8 cellular contexts compared by ENCODE assay signal in the genomic region with DNA sequence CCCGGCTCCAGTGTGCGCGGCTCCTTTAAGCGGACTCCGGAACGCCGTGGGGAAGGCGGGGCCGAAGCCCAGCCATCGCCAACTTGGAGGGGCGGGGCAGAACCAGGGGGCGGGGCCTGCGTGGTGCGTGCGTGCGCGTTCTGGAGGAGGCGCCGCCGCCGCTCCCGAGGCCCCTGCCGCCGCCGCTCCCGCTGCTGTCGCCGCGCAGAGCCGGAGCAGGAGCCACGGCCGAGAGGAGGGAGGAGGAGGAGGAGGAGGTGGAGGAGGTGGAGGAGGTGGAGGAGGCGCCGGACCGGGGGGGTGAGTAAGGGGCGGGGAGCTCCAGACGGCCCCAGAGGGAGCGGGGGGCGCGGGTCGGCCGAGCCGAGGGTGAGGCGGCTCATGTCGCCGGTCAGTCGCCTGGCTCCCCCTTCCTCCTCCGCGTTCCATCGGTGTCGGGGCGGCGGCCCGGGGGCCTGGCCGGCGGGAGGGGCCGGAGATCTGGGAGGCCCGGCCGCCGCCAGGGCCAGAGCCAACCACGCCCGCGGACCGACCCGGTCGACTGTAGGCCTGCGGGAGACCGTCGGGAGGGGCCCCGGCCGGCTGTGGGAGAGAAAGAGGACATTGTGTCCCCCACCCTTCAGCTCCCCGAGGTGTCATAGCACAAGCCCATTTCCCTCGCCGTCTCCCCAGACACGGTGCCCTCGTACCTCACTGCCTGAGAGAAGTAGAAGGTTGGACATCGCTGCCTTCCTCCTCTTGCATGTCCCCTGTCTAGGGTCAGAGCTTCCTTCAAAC. TPM values are rescaled to one million over a fixed set of nuclear protein-coding genes. Genes with fewer than 3 reads are reported as not detected.
DNase-seq lines count a peak whose midpoint lies in the region; ATAC-seq lines count a peak whose summit lies in the region.

Gene RAP1A (plus strand): TSS at position 155 of the 777 bp plus-strand sequence. CDS start 71,572 bp downstream, outside the sequence.

- H3K36me3 Mint-ChIP-seq in CD4-positive, CD25-positive, alpha-beta regulatory T cell: peaks cover 9% of the 10 kb centered on the region
- H3K36me3 Mint-ChIP-seq in activated CD8-positive, alpha-beta memory T cell treated with anti-CD3 and anti-CD28 coated beads, Interleukin-2, amount 10 ng/mL, durations not matched to agents 7 days and 5 days: peaks cover 37% of the 10 kb centered on the region
- peaks cover 12% of the 10 kb centered on the region for H3K36me3 Mint-ChIP-seq in effector memory CD8-positive, alpha-beta T cell (ENCODE audit: insufficient read depth)
- peaks cover 4% of the 10 kb centered on the region for H3K36me3 Mint-ChIP-seq in memory B cell

- no peaks in the 10 kb centered on the region for H3K9me3 ChIP-seq in CD4-positive, CD25-positive, alpha-beta regulatory T cell (ENCODE audit: control insufficient read depth in 2 of 2, low read length in 2 of 2)

- no peaks in the 10 kb centered on the region for H3K36me3 ChIP-seq in CD4-positive, CD25-positive, alpha-beta regulatory T cell (ENCODE audit: control insufficient read depth, insufficient read depth, low read length)

- H3K27ac ChIP-seq in CD4-positive, CD25-positive, alpha-beta regulatory T cell (ENCODE audit: insufficient read depth, low read length, poor library complexity, severe bottlenecking): peak within 1 kb of the TSS; percentile 91

- peaks cover 39 to 73% (median 63%) of the 10 kb centered on the region in 4 donors for H3K4me1 Mint-ChIP-seq in CD4-positive, CD25-positive, alpha-beta regulatory T cell
- peaks cover 68% of the 10 kb centered on the region for H3K4me1 Mint-ChIP-seq in activated CD8-positive, alpha-beta memory T cell treated with anti-CD3 and anti-CD28 coated beads, Interleukin-2, amount 10 ng/mL, durations not matched to agents 7 days and 5 days
- peaks cover 57 to 70% of the 10 kb centered on the region in 2 donors for H3K4me1 Mint-ChIP-seq in effector memory CD8-positive, alpha-beta T cell (ENCODE audit: low read depth in 2 of 2)
- peaks cover 63% of the 10 kb centered on the region for H3K4me1 Mint-ChIP-seq in memory B cell

- H3K27me3 ChIP-seq in CD4-positive, CD25-positive, alpha-beta regulatory T cell (ENCODE audit: control insufficient read depth, insufficient read depth, low read length): no peaks in the 10 kb centered on the region

- H3K27me3 Mint-ChIP-seq in CD4-positive, CD25-positive, alpha-beta regulatory T cell: no peaks in the 10 kb centered on the region
- no peaks in the 10 kb centered on the region for H3K27me3 Mint-ChIP-seq in activated CD8-positive, alpha-beta memory T cell treated with anti-CD3 and anti-CD28 coated beads, Interleukin-2, amount 10 ng/mL, durations not matched to agents 7 days and 5 days
- no peaks in the 10 kb centered on the region for H3K27me3 Mint-ChIP-seq in effector memory CD8-positive, alpha-beta T cell
- H3K27me3 Mint-ChIP-seq in memory B cell: no peaks in the 10 kb centered on the region

- H3K27ac Mint-ChIP-seq in CD4-positive, CD25-positive, alpha-beta regulatory T cell: peak within 1 kb of the TSS; percentile 95 to 97 (median 96)
- H3K27ac Mint-ChIP-seq in activated CD8-positive, alpha-beta memory T cell treated with anti-CD3 and anti-CD28 coated beads, Interleukin-2, amount 10 ng/mL, durations not matched to agents 7 days and 5 days: peak within 1 kb of the TSS; percentile 92
- H3K27ac Mint-ChIP-seq in effector memory CD8-positive, alpha-beta T cell: peak within 1 kb of the TSS; percentile 84 to 93
- H3K27ac Mint-ChIP-seq in memory B cell: peak within 1 kb of the TSS; percentile 95

- H3K4me3 ChIP-seq in CD4-positive, CD25-positive, alpha-beta regulatory T cell (ENCODE audit: low read depth, low read length): peak within 1 kb of the TSS; percentile 99

- CTCF ChIA-PET in activated CD8-positive, alpha-beta memory T cell treated with anti-CD3 and anti-CD28 coated beads, Interleukin-2, amount 10 ng/mL, durations not matched to agents 7 days and 5 days (lab: Charles Lee): interaction anchor here (0.6 to 12.5 kb wide), 8 partner anchors 8 to 112 kb away, joined by 3 to 102 read pairs (median 8); no protein-coding TSS in a partner anchor

- H3K4me3 Mint-ChIP-seq in CD4-positive, CD25-positive, alpha-beta regulatory T cell: peak within 1 kb of the TSS; percentile 96 to 99 (median 98)
- H3K4me3 Mint-ChIP-seq in activated CD8-positive, alpha-beta memory T cell treated with anti-CD3 and anti-CD28 coated beads, Interleukin-2, amount 10 ng/mL, durations not matched to agents 7 days and 5 days: peak within 1 kb of the TSS; percentile 94
- peak within 1 kb of the TSS; percentile 87 to 96 for H3K4me3 Mint-ChIP-seq in effector memory CD8-positive, alpha-beta T cell
- peak within 1 kb of the TSS; percentile 99 for H3K4me3 Mint-ChIP-seq in memory B cell

- peaks cover 0 to 2% (median 0%) of the 10 kb centered on the region in 7 donors for H3K9me3 Mint-ChIP-seq in CD4-positive, CD25-positive, alpha-beta regulatory T cell
- H3K9me3 Mint-ChIP-seq in activated CD8-positive, alpha-beta memory T cell treated with anti-CD3 and anti-CD28 coated beads, Interleukin-2, amount 10 ng/mL, durations not matched to agents 7 days and 5 days (ENCODE audit: low read depth): no peaks in the 10 kb centered on the region
- H3K9me3 Mint-ChIP-seq in effector memory CD8-positive, alpha-beta T cell: no peaks in the 10 kb centered on the region
- H3K9me3 Mint-ChIP-seq in memory B cell: no peaks in the 10 kb centered on the region

- peak; percentile 81 to 82 for ATAC-seq in CD4-positive, CD25-positive, alpha-beta regulatory T cell (ENCODE audit: low read depth in 2 of 2)
- ATAC-seq in GM19467 (IDR thresholded peaks at IDR 0.05; ENCODE audit: unreplicated experiment) (peak; percentile 49), memory B cell (ENCODE audit: low read depth) (peak; percentile 76)
- peak; percentile 78 for ATAC-seq in activated CD8-positive, alpha-beta memory T cell treated with anti-CD3 and anti-CD28 coated beads, Interleukin-2, amount 10 ng/mL, durations not matched to agents 7 days and 5 days
- ATAC-seq in effector memory CD8-positive, alpha-beta T cell (replicated peaks): peak; percentile 77

- peak; percentile 88 to 93 (median 90) for DNase-seq in CD4-positive, CD25-positive, alpha-beta regulatory T cell
- peak in 74 of 76 experiments; percentile 41 to 96 (median 88) for DNase-seq in HUDEP-2 (lab: John Stamatoyannopoulos, UW; ENCODE audit: unreplicated experiment in 76 of 76)
- DNase-seq in NOMO-1 treated with DMSO at 0.1 percent for 48 hours (lab: John Stamatoyannopoulos, UW; ENCODE audit: unreplicated experiment): peak; percentile 78
- DNase-seq in activated CD8-positive, alpha-beta memory T cell treated with anti-CD3 and anti-CD28 coated beads, Interleukin-2, amount 10 ng/mL, durations not matched to agents 7 days and 5 days: peak; percentile 96
- peak; percentile 87 to 91 (median 89) for DNase-seq in effector memory CD8-positive, alpha-beta T cell
- peak; percentile 88 to 90 for DNase-seq in memory B cell (ENCODE audit: low spot score in 2 of 2)
- peak; percentile 91 to 98 (median 91) for DNase-seq in stimulated activated CD4-positive, alpha-beta T cell treated with anti-CD3 and anti-CD28 coated beads, TNF-alpha, amount 100 ng/mL, for 48 hours (ENCODE audit: low read depth in 3 of 3)

- peaks cover 67% of the 10 kb centered on the region for H3K4me1 ChIP-seq in CD4-positive, CD25-positive, alpha-beta regulatory T cell (ENCODE audit: control insufficient read depth, insufficient read depth, low read length, poor library complexity, severe bottlenecking)

RNA-seq across cellular contexts. Expression of gene RAP1A, which starts in this region (rescaled TPM):
- 143 TPM for total RNA-seq in CD4-positive, CD25-positive, alpha-beta regulatory T cell
- 10 to 100 TPM; 72.8 to 91.3 (median 78.2) TPM for polyA plus RNA-seq in CD4-positive, CD25-positive, alpha-beta regulatory T cell
- 100 to 1,000 TPM; 161 to 224 TPM for total RNA-seq in activated CD8-positive, alpha-beta memory T cell treated with anti-CD3 and anti-CD28 coated beads, Interleukin-2, amount 10 ng/mL, durations not matched to agents 7 days and 5 days

Comparison
In these comparisons a context has a peak if more than half of its experiments do, and no peak if none do; other contexts are left out.
1. Peak in every context shown above with its lines: DNase-seq, ATAC-seq, H3K4me3 ChIP-seq and H3K27ac ChIP-seq.